Comparison of ENCODE assay signal across 8 cellular contexts in genomic region chr6:30061766-30062458, GRCh38. TPM values are rescaled to one million over a fixed set of nuclear protein-coding genes. Genes with fewer than 3 reads are reported as not detected.
A peak's percentile ranks its signal among the peaks of the same experiment; 100 is the strongest.
DNase-seq lines count a peak whose midpoint lies in the region; FAIRE-seq and TF ChIP-seq lines count a peak whose summit lies in the region.

No MANE protein-coding gene starts in this region.

- H3K27ac ChIP-seq in iPS-20b (ENCODE audit: low read length) (peak overlapping the region; percentile 65), small intestine (ENCODE audit: low read depth in 1 of 2, low read length in 1 of 2) (peak overlapping the region; percentile 86 to 97)

- H3K4me3 ChIP-seq in H7 (ENCODE audit: insufficient read depth, low read depth, low read length) (peak overlapping the region; percentile 73), astrocyte of the cerebellum (ENCODE audit: low read depth, low read length) (peak overlapping the region; percentile 84), iPS-20b (ENCODE audit: low read length) (peak overlapping the region; percentile 94), small intestine (ENCODE audit: low read depth in 1 of 2, low read length in 2 of 2) (peak overlapping the region; percentile 62 to 75)

- H3K9ac ChIP-seq in iPS-20b (ENCODE audit: low read depth, low read length), result peak overlapping the region; percentile 97; the same call in 1 of the 2 replicates

- H3K4me1 ChIP-seq in iPS-20b (ENCODE audit: insufficient read depth, low read length), result peaks cover 9% of the 10 kb centered on the region; the same call in 1 of the 2 replicates
- H3K4me1 ChIP-seq in small intestine (ENCODE audit: control insufficient read depth in 2 of 2, insufficient read depth in 1 of 2, low read depth in 1 of 2, low read length in 1 of 2), result peaks cover 2 to 12% of the 10 kb centered on the region in 2 donors

- DNase-seq in DMS53 (lab: John Stamatoyannopoulos, UW), result peak; percentile 71
- no peak for DNase-seq in DMS53 treated with DMSO at 0.1 percent for 48 hours (lab: John Stamatoyannopoulos, UW; ENCODE audit: unreplicated experiment)
- no peak for DNase-seq in H7
- DNase-seq in NCI-H69 (lab: John Stamatoyannopoulos, UW), result peak; percentile 57
- no peak for DNase-seq in astrocyte of the cerebellum (ENCODE audit: low read depth)
- DNase-seq in small intestine, result peak; percentile 55
- no peak for DNase-seq in HK-2 (ENCODE audit: unreplicated experiment)

- no peak for FAIRE-seq in small intestine (lab: Jason Lieb, UNC)

- H3K36me3 ChIP-seq in H7 (replicated peaks; ENCODE audit: control insufficient read depth, insufficient read depth, low read length), result peaks cover 2% of the 10 kb centered on the region; the same call in 1 of the 2 replicates
- H3K36me3 ChIP-seq in iPS-20b (ENCODE audit: insufficient read depth, low read depth, low read length), result peaks cover 24% of the 10 kb centered on the region
- peaks cover 0 to 3% of the 10 kb centered on the region in 2 donors for H3K36me3 ChIP-seq in small intestine (ENCODE audit: control insufficient read depth in 2 of 2, insufficient read depth in 2 of 2, low read length in 2 of 2)

- TF ChIP-seq CTCF in astrocyte of the cerebellum (IDR thresholded peaks at IDR 0.05; ENCODE audit: low read depth, low read length, missing control alignments), result no peak

- WGBS in small intestine, 3 donors, result 17 to 35% (median 20%) methylated on average over 15 of the region's 15 CpGs

- no peaks in the 10 kb centered on the region for H3K27me3 ChIP-seq in H7 (ENCODE audit: control insufficient read depth, insufficient read depth, low read length)
- no peaks in the 10 kb centered on the region for H3K27me3 ChIP-seq in iPS-20b (ENCODE audit: insufficient read depth, low read length)
- no peaks in the 10 kb centered on the region for H3K27me3 ChIP-seq in small intestine (ENCODE audit: control insufficient read depth in 2 of 2, insufficient read depth in 2 of 2, low read length in 2 of 2)

- in situ Hi-C loops in astrocyte of the cerebellum (cut with HindIII; ENCODE audit: low sequenced_read_pairs), result loop anchor here (25.0 kb wide), 1 partner anchor 1300 kb away; no protein-coding TSS in a partner anchor

- H3K9me3 ChIP-seq in iPS-20b (ENCODE audit: insufficient read depth, low read depth, low read length) (no peaks in the 10 kb centered on the region), small intestine (ENCODE audit: control insufficient read depth, low read depth) (no peaks in the 10 kb centered on the region)

RNA-seq across cellular contexts. Expression of gene POLR1H, which starts 0.8 kb away (rescaled TPM):
- total RNA-seq in H7 (2014; rRNA removed; shearing (Covaris generic)), result 42.6 and 43.5 TPM in 2 replicates
- 10 to 100 TPM; 42.7 to 78.4 (median 57.5) TPM for polyA plus RNA-seq in small intestine

RNA-seq across cellular contexts. Expression of gene PPP1R11, which starts 5.1 kb away (rescaled TPM):
- 26.1 and 27.2 TPM in 2 replicates for total RNA-seq in H7 (2014; rRNA removed; shearing (Covaris generic))
- 100 to 1,000 TPM in 2 of 3 donors, 10 to 100 TPM in 1; 71.8 to 111 (median 108) TPM for polyA plus RNA-seq in small intestine

RNA-seq across cellular contexts. Expression of gene RNF39, which starts 13.7 kb away (rescaled TPM):
- total RNA-seq in H7 (2014; rRNA removed; shearing (Covaris generic)), result 0.14 TPM in 1 of 2 replicates, not detected in the other
- under 1 TPM; 0.18 to 0.27 (median 0.22) TPM for polyA plus RNA-seq in small intestine

RNA-seq across cellular contexts. Expression of gene TRIM31, which starts 51.0 kb away (rescaled TPM):
- total RNA-seq in H7 (2014; rRNA removed; shearing (Covaris generic)), result not detected in 2 replicates
- 10 to 100 TPM in 2 of 3 donors, 1 to 10 TPM in 1; 5.2 to 41.6 (median 37.8) TPM for polyA plus RNA-seq in small intestine

Comparison
In these comparisons a context has a peak if more than half of its experiments do, and no peak if none do; other contexts are left out.
1. DNase-seq: peak in DMS53 (single experiment), NCI-H69 (single experiment) and small intestine (single experiment); none in DMS53 treated with DMSO at 0.1 percent for 48 hours (single experiment), H7 (single experiment), astrocyte of the cerebellum (single experiment) and HK-2 (single experiment).
2. Peak in every context shown above with its lines, with median percentiles within 50 percentile points of each other: H3K4me3 ChIP-seq.